ENCODE assay signal across 16 cellular contexts in genomic region chr4:3307060-3307459, GRCh38. TPM values are rescaled to one million over a fixed set of nuclear protein-coding genes. Genes with fewer than 3 reads are reported as not detected.
DNase-seq lines count a peak whose midpoint lies in the region; ATAC-seq lines count a peak whose summit lies in the region.
"Had no signal": no experiment of that assay in that cellular context is flagged by ENCODE, and none has a peak within 500 bp of the region (broad histone marks: within the 10 kb centered on the region; RNA-seq: fewer than 3 reads in every experiment).

No MANE protein-coding gene starts in this region.

- H3K4me1 ChIP-seq in BLaER1 treated with 17β-estradiol and CSF1 and Interleukin-3, amounts not matched to agents 10 nM and 100 nM = peaks cover 59 to 100% (median 100%) of the 10 kb centered on the region in 10 experiments

- peaks cover 0 to 14% (median 0%) of the 10 kb centered on the region in 11 experiments; a peak in 5 of 22 replicates for H3K36me3 ChIP-seq in BLaER1 treated with 17β-estradiol and CSF1 and Interleukin-3, amounts not matched to agents 10 nM and 100 nM

- intact Hi-C loops in sciatic nerve (cut with DNase I) = no loop called here

- H3K27me3 ChIP-seq in BLaER1 treated with 17β-estradiol and CSF1 and Interleukin-3, amounts not matched to agents 10 nM and 100 nM = no peaks in the 10 kb centered on the region

- H4K20me1 ChIP-seq in BLaER1 treated with 17β-estradiol and CSF1 and Interleukin-3, amounts not matched to agents 10 nM and 100 nM = peaks cover 0 to 67% (median 46%) of the 10 kb centered on the region in 11 experiments; a peak in 20 of 22 replicates

- peak overlapping the region; percentile 87 to 100 (median 94) for H3K4me2 ChIP-seq in BLaER1 treated with 17β-estradiol and CSF1 and Interleukin-3, amounts not matched to agents 10 nM and 100 nM
- H3K4me2 ChIP-seq: SK-N-SH had no signal

- peak; percentile 39 for DNase-seq in NCI-H2029 (lab: John Stamatoyannopoulos, UW)
- DNase-seq in islet precursor cell = peak; percentile 11
- DNase-seq in sciatic nerve (ENCODE audit: low spot score) = peak; percentile 52
- DNase-seq in middle frontal gyrus (ENCODE audit: extremely low spot score, low spot score) = no peak
- no peak for DNase-seq in activated CD8-positive, alpha-beta memory T cell treated with anti-CD3 and anti-CD28 coated beads for 24 hours
- DNase-seq: DMS153; H9; NCI-H1417; NCI-H2081; NCI-H226; NK-92 treated with Interleukin-12 subunit alpha and Interleukin-12 subunit beta, amount 100 ng/mL, for 24 hours; OCI-M1; SK-N-SH had no signal

- H3K4me3 ChIP-seq in BLaER1 treated with 17β-estradiol and CSF1 and Interleukin-3, amounts not matched to agents 10 nM and 100 nM = peak overlapping the region in 7 of 10 experiments; percentile 16 to 52 (median 42); a peak in 11 of 20 replicates

- no peaks in the 10 kb centered on the region for H3K9me3 ChIP-seq in BLaER1 treated with 17β-estradiol and CSF1 and Interleukin-3, amounts not matched to agents 10 nM and 100 nM (replicated peaks in 1 of 11)
- H3K9me3 ChIP-seq: SK-N-SH had no signal

- H3K27ac ChIP-seq in BLaER1 treated with 17β-estradiol and CSF1 and Interleukin-3, amounts not matched to agents 10 nM and 100 nM = peak overlapping the region in 10 of 11 experiments; percentile 79 to 100 (median 98); a peak in 20 of 22 replicates
- H3K27ac ChIP-seq: RWPE1 had no signal

- H3K9ac ChIP-seq in BLaER1 treated with 17β-estradiol and CSF1 and Interleukin-3, amounts not matched to agents 10 nM and 100 nM = peak overlapping the region in 10 of 11 experiments; percentile 50 to 92 (median 84); a peak in 18 of 22 replicates
- H3K9ac ChIP-seq: SK-N-SH had no signal

- ATAC-seq in sciatic nerve (no peak), GM18868 (IDR thresholded peaks at IDR 0.05; ENCODE audit: unreplicated experiment) (no peak)

RNA-seq across cellular contexts. Expression of gene RGS12, which starts 14.2 kb away (rescaled TPM):
- total RNA-seq in sciatic nerve = 40.7 TPM

RNA-seq across cellular contexts. Expression of gene MSANTD1, which starts 58.1 kb away (rescaled TPM):
- total RNA-seq in sciatic nerve = 1.8 TPM

Comparison
In these comparisons a context has a peak if more than half of its experiments do, and no peak if none do; other contexts are left out.
1. DNase-seq: peak in NCI-H2029 (single experiment), islet precursor cell (single experiment) and sciatic nerve (single experiment); none in middle frontal gyrus (single experiment) and activated CD8-positive, alpha-beta memory T cell treated with anti-CD3 and anti-CD28 coated beads for 24 hours (single experiment).